In the genomic region with DNA sequence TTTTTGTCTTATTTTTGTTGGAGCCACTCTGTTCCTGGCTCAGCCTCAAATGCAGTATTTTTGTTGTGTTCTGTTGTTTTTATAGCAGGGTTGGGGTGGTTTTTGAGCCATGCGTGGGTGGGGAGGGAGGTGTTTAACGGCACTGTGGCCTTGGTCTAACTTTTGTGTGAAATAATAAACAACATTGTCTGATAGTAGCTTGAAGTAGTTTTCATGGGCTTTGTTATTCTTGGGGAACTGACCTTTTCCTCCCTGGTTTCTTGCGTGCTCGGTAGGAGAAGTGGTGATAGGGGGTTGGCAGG, we compare ENCODE assay signal across 24 cellular contexts. TPM values are rescaled to one million over a fixed set of nuclear protein-coding genes. Genes with fewer than 3 reads are reported as not detected.
DNase-seq lines count a peak whose midpoint lies in the region; ATAC-seq and TF ChIP-seq lines count a peak whose summit lies in the region.
"Had no signal": no experiment of that assay in that cellular context is flagged by ENCODE, and none has a peak within 500 bp of the region (broad histone marks: within the 10 kb centered on the region; RNA-seq: fewer than 3 reads in every experiment).

No MANE protein-coding gene starts in this region.

- TF ChIP-seq CTCF in DND-41 (IDR thresholded peaks at IDR 0.05; ENCODE audit: borderline replicate concordance, extremely low read depth, low read length, poor library complexity, severe bottlenecking) (no peak), Panc1 (IDR thresholded peaks at IDR 0.05) (no peak), fibroblast of villous mesenchyme (IDR thresholded peaks at IDR 0.05; ENCODE audit: insufficient read depth, low read depth, low read length) (no peak)

- H4K20me1 ChIP-seq in DND-41 (ENCODE audit: insufficient read depth, low read length): no peaks in the 10 kb centered on the region

- no peaks in the 10 kb centered on the region for H3K27me3 ChIP-seq in DND-41 (ENCODE audit: insufficient read depth, low read length, poor library complexity)
- H3K27me3 ChIP-seq in Panc1 (ENCODE audit: control insufficient read depth, insufficient read depth, low read length): no peaks in the 10 kb centered on the region
- H3K27me3 ChIP-seq: body of pancreas, hepatocyte had no signal

- DNase-seq in DND-41: no peak
- DNase-seq in Panc1 (ENCODE audit: low read depth, low spot score): no peak
- peak; percentile 50 for DNase-seq in fibroblast of villous mesenchyme (ENCODE audit: low read depth)
- DNase-seq in sciatic nerve (ENCODE audit: low spot score): no peak
- no peak for DNase-seq in GF-D8 (lab: John Stamatoyannopoulos, UW)
- DNase-seq in cerebellar cortex (ENCODE audit: low spot score): no peak
- DNase-seq in kidney glomerular epithelial cell (lab: John Stamatoyannopoulos, UW): no peak
- DNase-seq: activated CD4-positive, CD25-positive, alpha-beta regulatory T cell treated with anti-CD3 and anti-CD28 coated beads, Interleukin-2, amount 50 U/mL, for 72 hours; body of pancreas; COR-L47; DMS79 treated with DMSO at 0.1 percent for 48 hours; islet precursor cell; mammary epithelial cell; NCI-H1105; NCI-H2081 treated with DMSO at 0.1 percent for 48 hours; RPMI8226; stimulated activated CD4-positive, alpha-beta T cell treated with anti-CD3 and anti-CD28 coated beads, Interleukin-1b, Interleukin-23, amount 100 ng/mL, for 48 hours; stimulated activated naive CD8-positive, alpha-beta T cell treated with anti-CD3 and anti-CD28 coated beads, Interleukin-15, Interleukin-2, amounts not matched to agents 100 U/mL and 50 U/mL, for 24 hours; T1000 had no signal

- H2AFZ ChIP-seq in DND-41 (ENCODE audit: low read depth, low read length): peak overlapping the region; percentile 43; the same call in 1 of the 2 replicates
- H2AFZ ChIP-seq: hepatocyte had no signal

- no peak overlapping the region for H3K9ac ChIP-seq in DND-41 (ENCODE audit: low read depth, low read length)

- CTCF ChIA-PET in Panc1 (lab: Charles Lee): interaction anchor here (0.6 kb wide), 1 partner anchor 541 kb away, joined by 3 read pairs; no protein-coding TSS in a partner anchor

- no peak overlapping the region for H3K4me2 ChIP-seq in DND-41 (ENCODE audit: insufficient read depth, low read length)
- H3K4me2 ChIP-seq: hepatocyte had no signal

- H3K36me3 ChIP-seq in DND-41 (ENCODE audit: insufficient read depth, low read length): no peaks in the 10 kb centered on the region
- H3K36me3 ChIP-seq in Panc1 (ENCODE audit: control insufficient read depth, insufficient read depth, low read length): no peaks in the 10 kb centered on the region; the same call in 1 of the 2 replicates

- in situ Hi-C loops in Panc1 (cut with HindIII; ENCODE audit: low pct_unique_long_range_greater_than_20kb, low sequenced_read_pairs): no loop called here

- H3K27ac ChIP-seq in DND-41 (ENCODE audit: low read length) (no peak overlapping the region), Panc1 (ENCODE audit: low read length) (0 out of 2 replicates have a peak overlapping the region, but pooled peaks have one; percentile 2)
- H3K27ac ChIP-seq: body of pancreas, hepatocyte had no signal

- ATAC-seq in DND-41 (ENCODE audit: insufficient read depth, low read depth): no peak
- ATAC-seq in Panc1: no peak
- ATAC-seq in sciatic nerve: peak; percentile 77
- no peak for ATAC-seq in HG03354 (IDR thresholded peaks at IDR 0.05; ENCODE audit: poor library complexity, severe bottlenecking, unreplicated experiment)
- ATAC-seq: activated naive CD4-positive, alpha-beta T cell treated with anti-CD3 and anti-CD28 coated beads, Interleukin-2, amount 50 U/mL, for 72 hours; body of pancreas; HCT116; SK-N-SH treated with all-trans-retinoic acid at 6 μM for 48 hours; stimulated activated naive CD8-positive, alpha-beta T cell treated with anti-CD3 and anti-CD28 coated beads, Interleukin-15, Interleukin-2, amounts not matched to agents 100 U/mL and 50 U/mL, for 24 hours had no signal

- H3K79me2 ChIP-seq in DND-41 (ENCODE audit: insufficient read depth, low read length): no peaks in the 10 kb centered on the region; the same call in 1 of the 2 replicates
- H3K79me2 ChIP-seq: hepatocyte had no signal

- intact Hi-C loops in Panc1 (cut with micrococcal nuclease; ENCODE audit: unreplicated experiment) (no loop called here), sciatic nerve (cut with DNase I) (no loop called here)

- H3K4me1 ChIP-seq in DND-41 (ENCODE audit: insufficient read depth, low read length) (peaks cover 5% of the 10 kb centered on the region), Panc1 (ENCODE audit: control insufficient read depth, insufficient read depth, low read length) (peaks cover 29% of the 10 kb centered on the region)

- BruUV-seq in Panc1 (replicated peaks; lab: Mats Ljungman, UMichigan): no TSS peak

- POLR2A ChIA-PET in Panc1 (lab: Charles Lee): interaction anchor here (0.6 kb wide), 1 partner anchor 52 kb away, joined by 3 read pairs; no protein-coding TSS in a partner anchor

- H3K4me3 ChIP-seq in DND-41 (ENCODE audit: low read depth in 1 of 2, low read length in 2 of 2) (no peak overlapping the region), Panc1 (ENCODE audit: low read depth in 2 of 2, low read length in 2 of 2) (no peak overlapping the region), fibroblast of villous mesenchyme (ENCODE audit: low read depth, low read length) (no peak overlapping the region)
- H3K4me3 ChIP-seq: body of pancreas, hepatocyte had no signal

- H3K9me3 ChIP-seq in DND-41 (ENCODE audit: insufficient read depth, low read length, severe bottlenecking) (no peaks in the 10 kb centered on the region), Panc1 (ENCODE audit: control insufficient read depth, insufficient read depth, low read depth, low read length) (no peaks in the 10 kb centered on the region)
- H3K9me3 ChIP-seq: body of pancreas had no signal

RNA-seq across cellular contexts. Expression of a gene that starts 6.0 kb away (rescaled TPM):
- total RNA-seq in Panc1 (2021; ENCODE audit: unreplicated experiment): 122 TPM
- polyA plus RNA-seq in Panc1 (2012; ENCODE audit: insufficient read length): 119 TPM
- total RNA-seq in fibroblast of villous mesenchyme: 30.6 and 31.5 TPM in 2 replicates
- total RNA-seq in sciatic nerve: 23.0 TPM

RNA-seq across cellular contexts. Expression of a gene that starts 13.1 kb away (rescaled TPM):
- total RNA-seq in Panc1 (2021; ENCODE audit: unreplicated experiment): 105 TPM
- 198 TPM for polyA plus RNA-seq in Panc1 (2012; ENCODE audit: insufficient read length)
- 24.2 and 28.0 TPM in 2 replicates for total RNA-seq in fibroblast of villous mesenchyme
- total RNA-seq in sciatic nerve: 78.5 TPM
